Comparison of ENCODE assay signal across 8 cellular contexts in genomic region chr3:159964166-159964973, GRCh38. TPM values are rescaled to one million over a fixed set of nuclear protein-coding genes. Genes with fewer than 3 reads are reported as not detected.
DNase-seq lines count a peak whose midpoint lies in the region; ATAC-seq, FAIRE-seq and TF ChIP-seq lines count a peak whose summit lies in the region.

No MANE protein-coding gene starts in this region.

- no peaks in the 10 kb centered on the region for H3K9me3 ChIP-seq in keratinocyte (ENCODE audit: control insufficient read depth, low read depth, low read length)

- H3K4me2 ChIP-seq in keratinocyte (ENCODE audit: control insufficient read depth, extremely low read depth, insufficient read depth, low read depth, low read length): no peak overlapping the region

- H3K36me3 ChIP-seq in keratinocyte (ENCODE audit: control insufficient read depth in 2 of 2, extremely low read depth in 1 of 2, insufficient read depth in 2 of 2, low read length in 2 of 2): no peaks in the 10 kb centered on the region

- no peak for TF ChIP-seq CTCF in keratinocyte (optimal IDR thresholded peaks at IDR 0.05 in 1 of 3, IDR thresholded peaks at IDR 0.05 in 1 of 3, conservative IDR thresholded peaks at IDR 0.05 in 1 of 3; ENCODE audit: extremely low read depth in 1 of 3, insufficient read depth in 2 of 3, low read length in 3 of 3)

- DNase-seq in LHCN-M2 (ENCODE audit: low read depth): peak; percentile 62
- no peak for DNase-seq in keratinocyte (ENCODE audit: low read depth, low spot score)
- DNase-seq in DMS153 (lab: John Stamatoyannopoulos, UW): no peak
- no peak for DNase-seq in NCI-H82 (lab: John Stamatoyannopoulos, UW)
- DNase-seq in midbrain (lab: John Stamatoyannopoulos, UW): no peak
- DNase-seq in stimulated activated CD4-positive, alpha-beta T cell treated with anti-CD3 and anti-CD28 coated beads, Interleukin-1b, Interleukin-23, amount 100 ng/mL, for 48 hours: no peak

- peaks cover 5% of the 10 kb centered on the region for H3K4me1 ChIP-seq in keratinocyte (ENCODE audit: control insufficient read depth, extremely low read depth, insufficient read depth, low read length)

- FAIRE-seq in keratinocyte (lab: Jason Lieb, UNC): no peak

- H2AFZ ChIP-seq in keratinocyte (ENCODE audit: control insufficient read depth, low read length): no peak overlapping the region

- no peak for TF ChIP-seq POLR2A in GM18505 (IDR thresholded peaks at IDR 0.05; ENCODE audit: borderline replicate concordance, extremely low read depth, insufficient read depth, insufficient read length)

- peak overlapping the region; percentile 5 for H3K27ac ChIP-seq in keratinocyte (ENCODE audit: control insufficient read depth, insufficient read depth, low read length)

- no peak overlapping the region for H3K4me3 ChIP-seq in keratinocyte (ENCODE audit: control insufficient read depth in 2 of 3, extremely low read depth in 1 of 3, insufficient read depth in 2 of 3, low read depth in 1 of 3, low read length in 3 of 3)

- no peaks in the 10 kb centered on the region for H4K20me1 ChIP-seq in keratinocyte (ENCODE audit: control insufficient read depth, extremely low read depth, insufficient read depth, low read length)

- H3K9me1 ChIP-seq in keratinocyte (ENCODE audit: control insufficient read depth, extremely low read depth, insufficient read depth, low read length): no peaks in the 10 kb centered on the region

- no peak overlapping the region for H3K9ac ChIP-seq in keratinocyte (ENCODE audit: control insufficient read depth, extremely low read depth, insufficient read depth, low read length)

- ATAC-seq in GM18505 (IDR thresholded peaks at IDR 0.05; ENCODE audit: unreplicated experiment): peak; percentile 99
- ATAC-seq in GM21825 (IDR thresholded peaks at IDR 0.05; ENCODE audit: unreplicated experiment): peak; percentile 99

- no peaks in the 10 kb centered on the region for H3K27me3 ChIP-seq in keratinocyte (ENCODE audit: control insufficient read depth, extremely low read depth, insufficient read depth, low read length)

- dilution Hi-C loops in keratinocyte (cut with MboI; ENCODE audit: extremely low pct_ligation_motif_present, low sequenced_read_pairs): no loop called here

- no peaks in the 10 kb centered on the region for H3K79me2 ChIP-seq in keratinocyte (ENCODE audit: control insufficient read depth, insufficient read depth, low read length)

RNA-seq across cellular contexts. Expression of gene IL12A, which starts 24.3 kb away (rescaled TPM):
- 1.4 and 11.3 TPM in 2 replicates for total RNA-seq in LHCN-M2 (2014; rRNA removed)
- 0.45 TPM for polyA plus RNA-seq in LHCN-M2 (2012)
- 0.15 to 0.54 TPM (median 0.42 TPM) in 3 replicates for polyA plus RNA-seq in keratinocyte
- not detected for polyA plus RNA-seq in keratinocyte (2011; ENCODE audit: low read depth)
- 0.38 and 0.67 TPM in 2 replicates for polyA plus RNA-seq in keratinocyte (2011; cell fraction: cytosol; rRNA removed)
- 1.0 and 1.4 TPM in 2 replicates for polyA plus RNA-seq in keratinocyte (2011; cell fraction: nucleus; rRNA removed)
- polyA plus RNA-seq in keratinocyte (2012; ENCODE audit: low replicate concordance): 0.21 TPM in 1 of 2 replicates, not detected in the other
- polyA minus RNA-seq in keratinocyte: 0.30 TPM in 1 of 3 replicates, not detected in the others
- not detected for polyA minus RNA-seq in keratinocyte (2011; cell fraction: cytosol; rRNA and poly(A)+ RNA removed)
- polyA minus RNA-seq in keratinocyte (2011; cell fraction: nucleus; rRNA and poly(A)+ RNA removed): not detected in 2 replicates
